ENCODE assay signal across 20 cellular contexts in the genomic region with DNA sequence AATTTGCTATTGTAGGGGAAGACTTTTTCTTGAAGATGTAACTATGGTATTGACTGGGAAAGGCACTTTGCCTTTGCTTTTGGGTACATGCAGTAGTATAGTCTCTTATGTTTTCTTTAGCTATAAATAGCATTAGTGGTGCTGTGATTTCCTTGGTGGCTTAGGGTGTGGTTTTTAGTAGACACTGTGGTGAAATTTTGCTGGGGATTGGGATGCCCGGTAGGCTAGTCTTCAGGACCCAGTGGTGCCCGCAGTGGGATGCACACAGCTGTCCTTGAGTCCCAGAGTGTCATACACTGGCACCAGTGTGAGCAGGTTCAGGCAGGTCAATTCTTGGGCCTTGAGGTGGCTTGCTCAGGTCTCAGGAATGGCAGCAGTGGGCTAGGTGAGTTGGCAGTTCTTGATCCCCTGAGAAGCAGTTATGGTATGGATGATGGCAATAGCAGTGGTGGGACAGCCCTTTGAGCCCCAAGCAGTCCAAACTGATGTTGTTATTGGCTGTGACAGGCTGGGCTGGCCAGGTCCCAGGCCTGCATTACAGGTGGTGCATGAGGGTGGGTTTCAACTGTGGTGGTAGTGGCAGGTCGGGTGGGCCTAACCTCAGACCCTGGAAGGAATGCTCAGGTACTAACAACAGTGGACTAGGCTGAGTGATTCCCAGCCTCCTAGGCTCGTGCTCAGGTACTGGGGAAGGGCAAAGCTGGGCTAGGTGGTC.
"Had no signal": no experiment of that assay in that cellular context is flagged by ENCODE, and none has a peak within 500 bp of the region (broad histone marks: within the 10 kb centered on the region; RNA-seq: fewer than 3 reads in every experiment).

No MANE protein-coding gene starts in this region.

- H3K4me1 Mint-ChIP-seq: memory B cell, mesothelial cell of epicardium, naive B cell, nephron progenitor cell had no signal

- H3K4me2 ChIP-seq: smooth muscle cell had no signal

- H3K27me3 ChIP-seq: heart left ventricle, neutrophil, ovary, upper lobe of left lung, uterus had no signal

- H3K4me3 ChIP-seq: heart left ventricle, ovary, smooth muscle cell, upper lobe of left lung, uterus had no signal

- DNase-seq: effector memory CD4-positive, alpha-beta T cell; heart left ventricle; hippocampal formation; naive B cell; nephron progenitor cell; ovary; right cardiac atrium; stimulated activated CD4-positive, alpha-beta T cell treated with anti-CD3 and anti-CD28 coated beads, Interleukin-2, amount 100 ng/mL, for 48 hours; stimulated activated naive CD4-positive, alpha-beta T cell treated with Interleukin-2 at 50 U/mL for 16 hours; upper lobe of left lung; uterus had no signal

- ATAC-seq: heart left ventricle, left lobe of liver, right cardiac atrium had no signal

- H3K27me3 Mint-ChIP-seq: memory B cell, naive B cell had no signal

- H3K4me3 Mint-ChIP-seq: memory B cell, mesothelial cell of epicardium, nephron progenitor cell had no signal

- H3K36me3 ChIP-seq: heart left ventricle, neutrophil, ovary, upper lobe of left lung, uterus had no signal

- H3K27ac ChIP-seq: epithelial cell of prostate, heart left ventricle, neutrophil, ovary, upper lobe of left lung, uterus had no signal

- H3K27ac Mint-ChIP-seq: memory B cell, mesothelial cell of epicardium, naive B cell, nephron progenitor cell had no signal

- H3K4me1 ChIP-seq: heart left ventricle, upper lobe of left lung, uterus had no signal

- FAIRE-seq: endometrium, frontal cortex, islet of Langerhans had no signal
